Comparison of ENCODE assay signal across 13 cellular contexts in the genomic region with DNA sequence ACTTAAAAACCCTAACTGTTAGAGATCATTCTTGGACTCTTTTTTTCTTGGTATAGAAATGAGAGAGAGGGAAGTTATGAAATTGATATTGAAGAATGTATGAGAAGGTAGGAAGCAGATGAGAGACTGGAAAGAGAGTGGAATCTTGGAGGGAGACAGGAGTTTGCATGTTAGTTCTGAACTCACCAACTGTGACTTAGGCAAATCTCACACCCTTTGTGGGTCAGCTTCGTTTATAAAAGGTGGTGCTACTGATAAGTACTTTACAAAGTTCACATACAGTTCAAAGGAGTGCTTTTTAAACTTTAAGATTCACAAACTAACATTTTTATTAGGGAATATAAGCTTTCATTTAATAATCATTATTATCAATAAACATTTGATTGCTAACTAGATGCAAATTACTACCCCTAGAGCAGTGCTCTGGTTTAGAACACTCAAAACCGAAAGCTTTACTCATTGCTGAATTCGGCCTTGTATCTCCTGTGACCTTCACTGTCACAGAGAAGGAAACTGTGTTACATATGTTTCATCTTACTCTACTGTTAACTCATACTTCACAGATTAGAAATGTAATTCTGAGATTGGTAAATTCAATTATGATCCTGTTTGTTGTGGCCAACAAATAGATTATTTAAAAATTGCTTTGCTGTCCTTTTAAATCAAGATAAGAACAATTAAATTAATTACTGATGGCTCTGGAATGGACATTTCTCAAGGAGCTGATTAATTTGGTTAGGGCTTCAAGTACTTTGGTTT.
DNase-seq lines count a peak whose midpoint lies in the region; ATAC-seq and TF ChIP-seq lines count a peak whose summit lies in the region.
"Had no signal": no experiment of that assay in that cellular context is flagged by ENCODE, and none has a peak within 500 bp of the region (broad histone marks: within the 10 kb centered on the region; RNA-seq: fewer than 3 reads in every experiment).

No MANE protein-coding gene starts in this region.

- DNase-seq in occipital lobe (lab: John Stamatoyannopoulos, UW), result no peak
- DNase-seq in Kasumi-1 (lab: John Stamatoyannopoulos, UW), result no peak
- no peak for DNase-seq in mucosa of gallbladder (ENCODE audit: low spot score)
- no peak for DNase-seq in SHP77 (lab: John Stamatoyannopoulos, UW)
- DNase-seq: body of pancreas; CD4-positive, alpha-beta memory T cell; IMR-90; NCI-H226; T-cell had no signal

- ATAC-seq in GM18520 (IDR thresholded peaks at IDR 0.05; ENCODE audit: unreplicated experiment) (peak; percentile 97), GM21390 (IDR thresholded peaks at IDR 0.05; ENCODE audit: unreplicated experiment) (peak; percentile 99), HG03060 (IDR thresholded peaks at IDR 0.05; ENCODE audit: low read depth, unreplicated experiment) (peak; percentile 99), SK-N-SH treated with all-trans-retinoic acid at 6 μM for 48 hours (peak; percentile 67; the same call in 2 of the 3 replicates)
- ATAC-seq: body of pancreas, T-cell had no signal

TF ChIP-seq in SK-N-SH treated with all-trans-retinoic acid at 6 μM for 48 hours, 23 proteins besides CTCF, POLR2A, EP300 and RAD21:
- TF ChIP-seq TCF4 (CRISPR knock-in tag; IDR thresholded peaks at IDR 0.05; ENCODE audit: borderline replicate concordance), result peak; percentile 75
- no peak for TF ChIP-seq ZFP3 (CRISPR knock-in tag; IDR thresholded peaks at IDR 0.05)
- TF ChIP-seq, protein P1, sequence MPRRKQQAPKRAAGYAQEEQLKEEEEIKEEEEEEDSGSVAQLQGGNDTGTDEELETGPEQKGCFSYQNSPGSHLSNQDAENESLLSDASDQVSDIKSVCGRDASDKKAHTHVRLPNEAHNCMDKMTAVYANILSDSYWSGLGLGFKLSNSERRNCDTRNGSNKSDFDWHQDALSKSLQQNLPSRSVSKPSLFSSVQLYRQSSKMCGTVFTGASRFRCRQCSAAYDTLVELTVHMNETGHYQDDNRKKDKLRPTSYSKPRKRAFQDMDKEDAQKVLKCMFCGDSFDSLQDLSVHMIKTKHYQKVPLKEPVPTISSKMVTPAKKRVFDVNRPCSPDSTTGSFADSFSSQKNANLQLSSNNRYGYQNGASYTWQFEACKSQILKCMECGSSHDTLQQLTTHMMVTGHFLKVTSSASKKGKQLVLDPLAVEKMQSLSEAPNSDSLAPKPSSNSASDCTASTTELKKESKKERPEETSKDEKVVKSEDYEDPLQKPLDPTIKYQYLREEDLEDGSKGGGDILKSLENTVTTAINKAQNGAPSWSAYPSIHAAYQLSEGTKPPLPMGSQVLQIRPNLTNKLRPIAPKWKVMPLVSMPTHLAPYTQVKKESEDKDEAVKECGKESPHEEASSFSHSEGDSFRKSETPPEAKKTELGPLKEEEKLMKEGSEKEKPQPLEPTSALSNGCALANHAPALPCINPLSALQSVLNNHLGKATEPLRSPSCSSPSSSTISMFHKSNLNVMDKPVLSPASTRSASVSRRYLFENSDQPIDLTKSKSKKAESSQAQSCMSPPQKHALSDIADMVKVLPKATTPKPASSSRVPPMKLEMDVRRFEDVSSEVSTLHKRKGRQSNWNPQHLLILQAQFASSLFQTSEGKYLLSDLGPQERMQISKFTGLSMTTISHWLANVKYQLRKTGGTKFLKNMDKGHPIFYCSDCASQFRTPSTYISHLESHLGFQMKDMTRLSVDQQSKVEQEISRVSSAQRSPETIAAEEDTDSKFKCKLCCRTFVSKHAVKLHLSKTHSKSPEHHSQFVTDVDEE (CRISPR knock-in tag; IDR thresholded peaks at IDR 0.05), result peak; percentile 72; the same call in 1 of the 2 replicates
- TF ChIP-seq, protein P2, sequence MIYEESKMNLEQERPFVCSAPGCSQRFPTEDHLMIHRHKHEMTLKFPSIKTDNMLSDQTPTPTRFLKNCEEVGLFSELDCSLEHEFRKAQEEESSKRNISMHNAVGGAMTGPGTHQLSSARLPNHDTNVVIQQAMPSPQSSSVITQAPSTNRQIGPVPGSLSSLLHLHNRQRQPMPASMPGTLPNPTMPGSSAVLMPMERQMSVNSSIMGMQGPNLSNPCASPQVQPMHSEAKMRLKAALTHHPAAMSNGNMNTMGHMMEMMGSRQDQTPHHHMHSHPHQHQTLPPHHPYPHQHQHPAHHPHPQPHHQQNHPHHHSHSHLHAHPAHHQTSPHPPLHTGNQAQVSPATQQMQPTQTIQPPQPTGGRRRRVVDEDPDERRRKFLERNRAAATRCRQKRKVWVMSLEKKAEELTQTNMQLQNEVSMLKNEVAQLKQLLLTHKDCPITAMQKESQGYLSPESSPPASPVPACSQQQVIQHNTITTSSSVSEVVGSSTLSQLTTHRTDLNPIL (CRISPR knock-in tag; IDR thresholded peaks at IDR 0.05; ENCODE audit: low read depth), result 0 out of 2 replicates have a peak, but pooled peaks have one; percentile 46
- TF ChIP-seq, protein P3, sequence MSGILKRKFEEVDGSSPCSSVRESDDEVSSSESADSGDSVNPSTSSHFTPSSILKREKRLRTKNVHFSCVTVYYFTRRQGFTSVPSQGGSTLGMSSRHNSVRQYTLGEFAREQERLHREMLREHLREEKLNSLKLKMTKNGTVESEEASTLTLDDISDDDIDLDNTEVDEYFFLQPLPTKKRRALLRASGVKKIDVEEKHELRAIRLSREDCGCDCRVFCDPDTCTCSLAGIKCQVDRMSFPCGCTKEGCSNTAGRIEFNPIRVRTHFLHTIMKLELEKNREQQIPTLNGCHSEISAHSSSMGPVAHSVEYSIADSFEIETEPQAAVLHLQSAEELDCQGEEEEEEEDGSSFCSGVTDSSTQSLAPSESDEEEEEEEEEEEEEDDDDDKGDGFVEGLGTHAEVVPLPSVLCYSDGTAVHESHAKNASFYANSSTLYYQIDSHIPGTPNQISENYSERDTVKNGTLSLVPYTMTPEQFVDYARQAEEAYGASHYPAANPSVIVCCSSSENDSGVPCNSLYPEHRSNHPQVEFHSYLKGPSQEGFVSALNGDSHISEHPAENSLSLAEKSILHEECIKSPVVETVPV (CRISPR knock-in tag; IDR thresholded peaks at IDR 0.05), result no peak
- no peak for TF ChIP-seq CSDC2 (CRISPR knock-in tag; IDR thresholded peaks at IDR 0.05)
- TF ChIP-seq RARB (CRISPR knock-in tag; IDR thresholded peaks at IDR 0.05), result no peak
- peak; percentile 70 for TF ChIP-seq ISL1 (CRISPR knock-in tag; IDR thresholded peaks at IDR 0.05)
- TF ChIP-seq ZNF70 (CRISPR knock-in tag; IDR thresholded peaks at IDR 0.05), result no peak
- peak; percentile 43; the same call in 1 of the 2 replicates for TF ChIP-seq ZNF8 (CRISPR knock-in tag; IDR thresholded peaks at IDR 0.05)
